ENCODE assay signal across 8 cellular contexts in genomic region chr7:95434501-95435421, GRCh38. TPM values are rescaled to one million over a fixed set of nuclear protein-coding genes. Genes with fewer than 3 reads are reported as not detected.
A peak's percentile ranks its signal among the peaks of the same experiment; 100 is the strongest.
DNase-seq lines count a peak whose midpoint lies in the region; ATAC-seq and TF ChIP-seq lines count a peak whose summit lies in the region.

PON2 (minus strand) TSS chr7:95435028; CDS start chr7:95434951, 77 bp downstream.

- CTCF ChIA-PET in CD8-positive, alpha-beta T cell (lab: Charles Lee), result interaction anchor here (1.3 kb wide), 1 partner anchor 42 kb away, joined by 4 read pairs; no protein-coding TSS in a partner anchor

- peaks cover 21% of the 10 kb centered on the region for H3K4me1 Mint-ChIP-seq in CD8-positive, alpha-beta T cell (ENCODE audit: low read depth)
- H3K4me1 Mint-ChIP-seq in stimulated activated effector memory CD8-positive, alpha-beta T cell treated with anti-CD3 and anti-CD28 coated beads, Interleukin-12 subunit alpha, Interleukin-12 subunit beta, amount 100 ng/mL, for 72 hours, result peaks cover 12% of the 10 kb centered on the region

- no peak for TF ChIP-seq CTCF in CD8-positive, alpha-beta T cell (IDR thresholded peaks at IDR 0.05)
- no peak for TF ChIP-seq CTCF in epithelial cell of proximal tubule (conservative IDR thresholded peaks at IDR 0.05; ENCODE audit: low read depth, low read length)

- no peaks in the 10 kb centered on the region for H3K36me3 ChIP-seq in CD8-positive, alpha-beta T cell (ENCODE audit: insufficient read depth, low read length)

- peak within 1 kb of the TSS; percentile 75 for H3K4me3 ChIP-seq in CD8-positive, alpha-beta T cell (ENCODE audit: low read depth, low read length)
- peak within 1 kb of the TSS; percentile 66 for H3K4me3 ChIP-seq in epithelial cell of proximal tubule (ENCODE audit: low read depth, low read length)

- H3K36me3 Mint-ChIP-seq in CD8-positive, alpha-beta T cell, result peaks cover 3% of the 10 kb centered on the region
- H3K36me3 Mint-ChIP-seq in stimulated activated effector memory CD8-positive, alpha-beta T cell treated with anti-CD3 and anti-CD28 coated beads, Interleukin-12 subunit alpha, Interleukin-12 subunit beta, amount 100 ng/mL, for 72 hours, result no peaks in the 10 kb centered on the region

- no peaks in the 10 kb centered on the region for H3K27me3 ChIP-seq in CD8-positive, alpha-beta T cell (ENCODE audit: insufficient read depth, low read length)

- intact Hi-C loops in CD8-positive, alpha-beta T cell (cut with DNase I, micrococcal nuclease), result loop anchor here in 1 of 2 experiments (5.0 kb wide), 1 partner anchor 102 kb away; no protein-coding TSS in a partner anchor

- H3K9me3 ChIP-seq in CD8-positive, alpha-beta T cell (ENCODE audit: low read length), result no peaks in the 10 kb centered on the region

- H3K4me1 ChIP-seq in CD8-positive, alpha-beta T cell (ENCODE audit: insufficient read depth, low read length), result peaks cover 8% of the 10 kb centered on the region

- H3K27me3 Mint-ChIP-seq in CD8-positive, alpha-beta T cell (ENCODE audit: low read depth), result no peaks in the 10 kb centered on the region

- ATAC-seq in CD8-positive, alpha-beta T cell, result peak; percentile 78
- ATAC-seq in GM19372 (IDR thresholded peaks at IDR 0.05; ENCODE audit: low read depth, unreplicated experiment) (peak; percentile 95), HG03457 (IDR thresholded peaks at IDR 0.05; ENCODE audit: unreplicated experiment) (peak; percentile 96)
- ATAC-seq in stimulated activated effector memory CD8-positive, alpha-beta T cell treated with anti-CD3 and anti-CD28 coated beads, Interleukin-12 subunit alpha, Interleukin-12 subunit beta, amount 100 ng/mL, for 72 hours, result peak; percentile 96

- H3K4me3 Mint-ChIP-seq in CD8-positive, alpha-beta T cell, result peak within 1 kb of the TSS; percentile 90
- H3K4me3 Mint-ChIP-seq in stimulated activated effector memory CD8-positive, alpha-beta T cell treated with anti-CD3 and anti-CD28 coated beads, Interleukin-12 subunit alpha, Interleukin-12 subunit beta, amount 100 ng/mL, for 72 hours, result peak within 1 kb of the TSS; percentile 73

- peak; percentile 9 to 74 (median 29) for DNase-seq in CD8-positive, alpha-beta T cell
- DNase-seq in NOMO-1 (lab: John Stamatoyannopoulos, UW; ENCODE audit: unreplicated experiment in 2 of 2), result peak; percentile 98 to 100
- peak; percentile 51 for DNase-seq in activated T-cell treated with anti-CD3 and anti-CD28 coated beads, Interleukin-2, amount 50 U/mL, for 1 hour
- no peak for DNase-seq in epithelial cell of proximal tubule (ENCODE audit: low read depth)
- DNase-seq in midbrain (lab: John Stamatoyannopoulos, UW), result peak; percentile 83
- DNase-seq in stimulated activated effector memory CD8-positive, alpha-beta T cell treated with anti-CD3 and anti-CD28 coated beads, Interleukin-12 subunit alpha, Interleukin-12 subunit beta, amount 100 ng/mL, for 72 hours (ENCODE audit: low spot score in 2 of 2), result peak; percentile 36 to 75

- POLR2A ChIA-PET in CD8-positive, alpha-beta T cell (lab: Charles Lee), result interaction anchor here (0.6 to 1.4 kb wide), 2 partner anchors 777 to 981 kb away, joined by 3 to 4 read pairs; no protein-coding TSS in a partner anchor

- H3K27ac ChIP-seq in CD8-positive, alpha-beta T cell (ENCODE audit: low read depth, low read length), result peak within 1 kb of the TSS; percentile 41

- no peaks in the 10 kb centered on the region for H3K9me3 Mint-ChIP-seq in CD8-positive, alpha-beta T cell
- H3K9me3 Mint-ChIP-seq in stimulated activated effector memory CD8-positive, alpha-beta T cell treated with anti-CD3 and anti-CD28 coated beads, Interleukin-12 subunit alpha, Interleukin-12 subunit beta, amount 100 ng/mL, for 72 hours, result no peaks in the 10 kb centered on the region

- H3K27ac Mint-ChIP-seq in CD8-positive, alpha-beta T cell, result peak within 1 kb of the TSS; percentile 90
- H3K27ac Mint-ChIP-seq in stimulated activated effector memory CD8-positive, alpha-beta T cell treated with anti-CD3 and anti-CD28 coated beads, Interleukin-12 subunit alpha, Interleukin-12 subunit beta, amount 100 ng/mL, for 72 hours, result peak within 1 kb of the TSS; percentile 94

RNA-seq across cellular contexts. Expression of gene PON2, which starts in this region (rescaled TPM):
- total RNA-seq in CD8-positive, alpha-beta T cell, result 1 to 10 TPM; 8.0 to 9.3 TPM
- 147 and 208 TPM in 2 replicates for total RNA-seq in epithelial cell of proximal tubule

Comparison
In these comparisons a context has a peak if more than half of its experiments do, and no peak if none do; other contexts are left out.
1. RNA of gene PON2 (total RNA-seq): 147 to 208 TPM in epithelial cell of proximal tubule; 8.0 to 9.3 TPM in CD8-positive, alpha-beta T cell; every median in the first group is over 10 times any median in the second.
2. Peak in every context shown above with its lines, with median percentiles within 50 percentile points of each other: ATAC-seq.